In the genomic region with DNA sequence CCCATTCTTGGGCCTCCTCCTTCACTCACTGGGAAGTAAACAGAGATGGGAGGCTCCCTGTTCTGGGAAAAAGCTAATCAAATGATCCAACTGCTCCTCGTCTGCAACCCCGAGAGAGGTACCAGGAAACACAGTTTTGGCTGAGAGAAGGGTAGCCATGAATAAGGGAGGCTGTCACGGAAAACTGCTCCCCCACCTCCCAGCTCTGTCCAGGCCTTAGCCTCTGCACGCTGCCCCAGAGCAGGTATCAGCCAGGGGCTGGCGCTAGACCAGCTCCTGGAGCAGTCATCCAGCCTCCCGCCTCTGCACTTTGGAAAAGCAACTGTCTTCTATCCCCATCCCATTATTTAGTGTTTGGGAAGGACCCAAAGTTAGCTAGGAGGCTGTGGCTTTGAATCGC, we compare ENCODE assay signal across 22 cellular contexts.
"Had no signal": no experiment of that assay in that cellular context is flagged by ENCODE, and none has a peak within 500 bp of the region (broad histone marks: within the 10 kb centered on the region; RNA-seq: fewer than 3 reads in every experiment).

No MANE protein-coding gene starts in this region.

- H3K27me3 Mint-ChIP-seq: progenitor cell of endocrine pancreas; stimulated activated naive B cell treated with anti-CD40 and anti-IgM and Interleukin-4, amounts not matched to agents 10 μg/mL and 1 μg/mL and 100 μg/mL, for 72 hours had no signal

- H3K27me3 ChIP-seq: esophagus squamous epithelium, heart right ventricle, neural progenitor cell, right atrium auricular region, spleen, transverse colon had no signal

- H3K4me1 Mint-ChIP-seq: natural killer cell; stimulated activated naive B cell treated with anti-CD40 and anti-IgM and Interleukin-4, amounts not matched to agents 10 μg/mL and 1 μg/mL and 100 μg/mL, for 72 hours had no signal

- H3K27ac Mint-ChIP-seq: effector memory CD8-positive, alpha-beta T cell; natural killer cell; neural progenitor cell; progenitor cell of endocrine pancreas; stimulated activated naive B cell treated with anti-CD40 and anti-IgM and Interleukin-4, amounts not matched to agents 10 μg/mL and 1 μg/mL and 100 μg/mL, for 72 hours; stimulated activated naive CD8-positive, alpha-beta T cell treated with anti-CD3 and anti-CD28 coated beads, Interleukin-15, Interleukin-2, amounts not matched to agents 100 ng/mL and 50 ng/mL, for 24 hours had no signal

- H2AFZ ChIP-seq: neural progenitor cell, parathyroid adenoma had no signal

- H3K79me2 ChIP-seq: parathyroid adenoma had no signal

- H3K36me3 Mint-ChIP-seq: natural killer cell; stimulated activated naive B cell treated with anti-CD40 and anti-IgM and Interleukin-4, amounts not matched to agents 10 μg/mL and 1 μg/mL and 100 μg/mL, for 72 hours had no signal

- H3K9ac ChIP-seq: neural progenitor cell, parathyroid adenoma had no signal

- H3K4me2 ChIP-seq: neural progenitor cell had no signal

- H3K27ac ChIP-seq: esophagus squamous epithelium, heart right ventricle, lower lobe of right lung, neural progenitor cell, parathyroid adenoma, right atrium auricular region, skin epidermis, spleen, transverse colon had no signal

- H3K4me3 Mint-ChIP-seq: effector memory CD8-positive, alpha-beta T cell; natural killer cell; neural progenitor cell; stimulated activated naive B cell treated with anti-CD40 and anti-IgM and Interleukin-4, amounts not matched to agents 10 μg/mL and 1 μg/mL and 100 μg/mL, for 72 hours; stimulated activated naive CD8-positive, alpha-beta T cell treated with anti-CD3 and anti-CD28 coated beads, Interleukin-15, Interleukin-2, amounts not matched to agents 100 ng/mL and 50 ng/mL, for 24 hours had no signal

- H3K4me1 ChIP-seq: esophagus squamous epithelium, heart right ventricle, lower lobe of right lung, neural progenitor cell, parathyroid adenoma, right atrium auricular region, spleen, transverse colon had no signal

- ATAC-seq: effector memory CD8-positive, alpha-beta T cell; heart right ventricle; left colon; left ventricle myocardium superior; lower lobe of right lung; natural killer cell; stimulated activated naive B cell treated with anti-CD40 and anti-IgM and Interleukin-4, amounts not matched to agents 10 μg/mL and 1 μg/mL and 100 μg/mL, for 72 hours had no signal

- H3K9me3 ChIP-seq: transverse colon had no signal

- H3K4me3 ChIP-seq: esophagus squamous epithelium, heart right ventricle, lower lobe of right lung, neural progenitor cell, right atrium auricular region, skin epidermis, spleen, transverse colon had no signal

- H3K36me3 ChIP-seq: esophagus squamous epithelium, heart right ventricle, lower lobe of right lung, neural progenitor cell, right atrium auricular region, spleen, transverse colon had no signal

- DNase-seq: cortex of kidney; effector memory CD8-positive, alpha-beta T cell; erythroblast; esophagus squamous epithelium; foreskin melanocyte; glutamatergic neuron; heart right ventricle; hippocampal formation; left colon; left ventricle myocardium superior; lower lobe of right lung; natural killer cell; spleen; stimulated activated CD4-positive, alpha-beta T cell treated with anti-CD3 and anti-CD28 coated beads, Interleukin-4, amount 100 ng/mL, for 4 hours; stimulated activated naive B cell treated with anti-CD40 and anti-IgM and Interleukin-4, amounts not matched to agents 10 μg/mL and 1 μg/mL and 100 μg/mL, for 72 hours; transverse colon had no signal
